ENCODE assay signal across 11 cellular contexts in genomic region chr10:99976886-99977391, GRCh38. TPM values are rescaled to one million over a fixed set of nuclear protein-coding genes. Genes with fewer than 3 reads are reported as not detected.
DNase-seq lines count a peak whose midpoint lies in the region; ATAC-seq, FAIRE-seq and TF ChIP-seq lines count a peak whose summit lies in the region.
"Had no signal": no experiment of that assay in that cellular context is flagged by ENCODE, and none has a peak within 500 bp of the region (broad histone marks: within the 10 kb centered on the region; RNA-seq: fewer than 3 reads in every experiment).

No MANE protein-coding gene starts in this region.

- CTCF ChIA-PET in CD4-positive, alpha-beta memory T cell (lab: Charles Lee; ENCODE audit: partially characterized antibody) = interaction anchor here (3.3 kb wide), 1 partner anchor 69 kb away, joined by 10 read pairs; no protein-coding TSS in a partner anchor

- FAIRE-seq in keratinocyte (lab: Jason Lieb, UNC) = peak; percentile 89

- ATAC-seq in thoracic aorta (ENCODE audit: insufficient number of reproducible peaks, low FRiP score, low read depth) = no peak
- no peak for ATAC-seq in HG03432 (IDR thresholded peaks at IDR 0.05; ENCODE audit: unreplicated experiment)
- ATAC-seq in HG03139 (IDR thresholded peaks at IDR 0.05; ENCODE audit: unreplicated experiment) = no peak

- H3K4me1 Mint-ChIP-seq in CD4-positive, alpha-beta memory T cell = peaks cover 0 to 1% (median 0%) of the 10 kb centered on the region in 4 donors
- H3K4me1 Mint-ChIP-seq: activated naive CD4-positive, alpha-beta T cell treated with anti-CD3 and anti-CD28 coated beads, Interleukin-2, amount 50 U/mL, for 24 hours had no signal

- H3K27ac ChIP-seq in keratinocyte (ENCODE audit: control insufficient read depth, insufficient read depth, low read length) (peak overlapping the region; percentile 93), thoracic aorta (peak overlapping the region; percentile 51 to 68)
- H3K27ac ChIP-seq in CD4-positive, alpha-beta memory T cell (ENCODE audit: low read depth, low read length) = no peak overlapping the region

- H3K36me3 Mint-ChIP-seq in CD4-positive, alpha-beta memory T cell = no peaks in the 10 kb centered on the region
- H3K36me3 Mint-ChIP-seq: activated naive CD4-positive, alpha-beta T cell treated with anti-CD3 and anti-CD28 coated beads, Interleukin-2, amount 50 U/mL, for 24 hours had no signal

- H3K4me3 ChIP-seq in astrocyte of the spinal cord (ENCODE audit: low read depth, low read length) = no peak overlapping the region
- H3K4me3 ChIP-seq in keratinocyte (ENCODE audit: control insufficient read depth in 2 of 3, extremely low read depth in 1 of 3, insufficient read depth in 2 of 3, low read depth in 1 of 3, low read length in 3 of 3) = peak overlapping the region in 2 of 3 experiments; percentile 36 to 48
- H3K4me3 ChIP-seq in thoracic aorta = peak overlapping the region; percentile 6
- H3K4me3 ChIP-seq in CD4-positive, alpha-beta memory T cell (ENCODE audit: low read length in 2 of 2) = no peak overlapping the region

- H3K9me3 Mint-ChIP-seq in CD4-positive, alpha-beta memory T cell = peaks cover 0 to 1% (median 0%) of the 10 kb centered on the region in 8 donors
- H3K9me3 Mint-ChIP-seq: activated naive CD4-positive, alpha-beta T cell treated with anti-CD3 and anti-CD28 coated beads, Interleukin-2, amount 50 U/mL, for 24 hours had no signal

- H3K27me3 Mint-ChIP-seq in CD4-positive, alpha-beta memory T cell = no peaks in the 10 kb centered on the region
- H3K27me3 Mint-ChIP-seq: activated naive CD4-positive, alpha-beta T cell treated with anti-CD3 and anti-CD28 coated beads, Interleukin-2, amount 50 U/mL, for 24 hours; progenitor cell of endocrine pancreas had no signal

- no peaks in the 10 kb centered on the region for H4K20me1 ChIP-seq in keratinocyte (ENCODE audit: control insufficient read depth, extremely low read depth, insufficient read depth, low read length)

- dilution Hi-C loops in keratinocyte (cut with MboI; ENCODE audit: extremely low pct_ligation_motif_present, low sequenced_read_pairs) = no loop called here

- intact Hi-C loops in CD4-positive, alpha-beta memory T cell (cut with micrococcal nuclease) = no loop called here

- in situ Hi-C loops in astrocyte of the spinal cord (cut with HindIII; ENCODE audit: low sequenced_read_pairs) = no loop called here

- peaks cover 45% of the 10 kb centered on the region for H3K4me1 ChIP-seq in keratinocyte (ENCODE audit: control insufficient read depth, extremely low read depth, insufficient read depth, low read length)
- peaks cover 8 to 24% of the 10 kb centered on the region in 2 donors for H3K4me1 ChIP-seq in thoracic aorta (ENCODE audit: control insufficient read depth in 1 of 2, low read depth in 2 of 2)
- H3K4me1 ChIP-seq in CD4-positive, alpha-beta memory T cell (ENCODE audit: insufficient read depth, low read length) = no peaks in the 10 kb centered on the region

- no peak overlapping the region for H3K27ac Mint-ChIP-seq in CD4-positive, alpha-beta memory T cell
- H3K27ac Mint-ChIP-seq: activated naive CD4-positive, alpha-beta T cell treated with anti-CD3 and anti-CD28 coated beads, Interleukin-2, amount 50 U/mL, for 24 hours; progenitor cell of endocrine pancreas had no signal

- H3K9ac ChIP-seq in keratinocyte (ENCODE audit: control insufficient read depth, extremely low read depth, insufficient read depth, low read length) = peak overlapping the region; percentile 56

- no peak overlapping the region for H2AFZ ChIP-seq in keratinocyte (ENCODE audit: control insufficient read depth, low read length)

- peak; percentile 68 for DNase-seq in HS-27A (ENCODE audit: low read depth)
- peak; percentile 96 for DNase-seq in astrocyte of the spinal cord (ENCODE audit: low read depth, low spot score)
- peak; percentile 81 for DNase-seq in keratinocyte (ENCODE audit: low read depth, low spot score)
- no peak for DNase-seq in thoracic aorta (ENCODE audit: low spot score)
- no peak for DNase-seq in CD4-positive, alpha-beta memory T cell
- DNase-seq in NCI-H128 (lab: John Stamatoyannopoulos, UW; ENCODE audit: unreplicated experiment) = no peak
- DNase-seq: NCI-H1694 had no signal

- H3K27me3 ChIP-seq in keratinocyte (ENCODE audit: control insufficient read depth, extremely low read depth, insufficient read depth, low read length) (no peaks in the 10 kb centered on the region), thoracic aorta (replicated peaks; ENCODE audit: insufficient read depth) (no peaks in the 10 kb centered on the region)
- no peaks in the 10 kb centered on the region for H3K27me3 ChIP-seq in CD4-positive, alpha-beta memory T cell (ENCODE audit: insufficient read depth, low read length)

- H3K4me3 Mint-ChIP-seq in CD4-positive, alpha-beta memory T cell = no peak overlapping the region
- H3K4me3 Mint-ChIP-seq: activated naive CD4-positive, alpha-beta T cell treated with anti-CD3 and anti-CD28 coated beads, Interleukin-2, amount 50 U/mL, for 24 hours had no signal

- H3K36me3 ChIP-seq in keratinocyte (ENCODE audit: control insufficient read depth in 2 of 2, extremely low read depth in 1 of 2, insufficient read depth in 2 of 2, low read length in 2 of 2) (peaks cover 0 to 4% of the 10 kb centered on the region in 2 experiments), thoracic aorta (no peaks in the 10 kb centered on the region)
- no peaks in the 10 kb centered on the region for H3K36me3 ChIP-seq in CD4-positive, alpha-beta memory T cell (ENCODE audit: insufficient read depth, low read length)

- no peaks in the 10 kb centered on the region for H3K9me1 ChIP-seq in keratinocyte (ENCODE audit: control insufficient read depth, extremely low read depth, insufficient read depth, low read length)

- H3K79me2 ChIP-seq in keratinocyte (ENCODE audit: control insufficient read depth, insufficient read depth, low read length) = peaks cover 89% of the 10 kb centered on the region

- POLR2A ChIA-PET in CD4-positive, alpha-beta memory T cell (lab: Charles Lee; ENCODE audit: partially characterized antibody) = no interaction called here

- peak overlapping the region; percentile 79 for H3K4me2 ChIP-seq in keratinocyte (ENCODE audit: control insufficient read depth, extremely low read depth, insufficient read depth, low read depth, low read length)

- no peak for TF ChIP-seq CTCF in astrocyte of the spinal cord (IDR thresholded peaks at IDR 0.05; ENCODE audit: low read depth, low read length)
- TF ChIP-seq CTCF in keratinocyte (optimal IDR thresholded peaks at IDR 0.05 in 1 of 3, IDR thresholded peaks at IDR 0.05 in 1 of 3, conservative IDR thresholded peaks at IDR 0.05 in 1 of 3; ENCODE audit: extremely low read depth in 1 of 3, insufficient read depth in 2 of 3, low read length in 3 of 3) = no peak
- no peak for TF ChIP-seq CTCF in thoracic aorta (IDR thresholded peaks at IDR 0.05)

- H3K9me3 ChIP-seq in keratinocyte (ENCODE audit: control insufficient read depth, low read depth, low read length) = no peaks in the 10 kb centered on the region
- H3K9me3 ChIP-seq in thoracic aorta = no peaks in the 10 kb centered on the region
- H3K9me3 ChIP-seq in CD4-positive, alpha-beta memory T cell (ENCODE audit: control insufficient read depth in 1 of 2, low read length in 2 of 2) = no peaks in the 10 kb centered on the region

RNA-seq across cellular contexts. Expression of gene DNMBP, which starts 32.8 kb away (rescaled TPM):
- 7.7 to 26.9 TPM (median 15.8 TPM) in 3 replicates for polyA plus RNA-seq in keratinocyte
- 6.0 TPM for polyA plus RNA-seq in keratinocyte (2011; ENCODE audit: low read depth)
- polyA plus RNA-seq in keratinocyte (2011; cell fraction: cytosol; rRNA removed) = 11.3 and 16.1 TPM in 2 replicates
- polyA plus RNA-seq in keratinocyte (2011; cell fraction: nucleus; rRNA removed) = 44.5 and 44.6 TPM in 2 replicates
- polyA plus RNA-seq in keratinocyte (2012; ENCODE audit: low replicate concordance) = 8.3 and 17.3 TPM in 2 replicates
- polyA minus RNA-seq in keratinocyte = 11.3 to 23.3 TPM (median 17.7 TPM) in 3 replicates
- 7.1 TPM for polyA minus RNA-seq in keratinocyte (2011; cell fraction: cytosol; rRNA and poly(A)+ RNA removed)
- 22.1 and 39.7 TPM in 2 replicates for polyA minus RNA-seq in keratinocyte (2011; cell fraction: nucleus; rRNA and poly(A)+ RNA removed)
- total RNA-seq in thoracic aorta = 10 to 100 TPM; 17.9 to 34.2 TPM
- total RNA-seq in CD4-positive, alpha-beta memory T cell = 1 to 10 TPM; 3.8 to 4.0 TPM
- 1 to 10 TPM in 1 of 2 donors, not detected in 1; 1.4 TPM for polyA plus RNA-seq in CD4-positive, alpha-beta memory T cell

Comparison
In these comparisons a context has a peak if more than half of its experiments do, and no peak if none do; other contexts are left out.
1. DNase-seq: peak in HS-27A (single experiment), astrocyte of the spinal cord (single experiment) and keratinocyte (single experiment); none in thoracic aorta (single experiment), CD4-positive, alpha-beta memory T cell (0 of 5) and NCI-H128 (single experiment).
2. H3K4me3 ChIP-seq: peak in keratinocyte (2 of 3) and thoracic aorta (single experiment); none in astrocyte of the spinal cord (single experiment) and CD4-positive, alpha-beta memory T cell (0 of 2).